Comparison of ENCODE assay signal across 11 cellular contexts in genomic region chr7:7773334-7774308, GRCh38. TPM values are rescaled to one million over a fixed set of nuclear protein-coding genes. Genes with fewer than 3 reads are reported as not detected.
DNase-seq lines count a peak whose midpoint lies in the region; ATAC-seq and TF ChIP-seq lines count a peak whose summit lies in the region.
"Had no signal": no experiment of that assay in that cellular context is flagged by ENCODE, and none has a peak within 500 bp of the region (broad histone marks: within the 10 kb centered on the region; RNA-seq: fewer than 3 reads in every experiment).

No MANE protein-coding gene starts in this region.

- H3K4me3 ChIP-seq in HAP-1 (no peak overlapping the region), suprapubic skin (no peak overlapping the region)
- H3K4me3 ChIP-seq: SJSA1 had no signal

- no peak for TF ChIP-seq CTCF in suprapubic skin (IDR thresholded peaks at IDR 0.05)

- POLR2A ChIA-PET in activated CD4-positive, alpha-beta memory T cell treated with anti-CD3 and anti-CD28 coated beads, Interleukin-2, amount 10 ng/mL, durations not matched to agents 7 days and 5 days (lab: Charles Lee) = interaction anchor here (1.1 to 1.3 kb wide), 3 partner anchors 12 to 194 kb away, joined by 3 read pairs; no protein-coding TSS in a partner anchor

- TF ChIP-seq EP300 in suprapubic skin (IDR thresholded peaks at IDR 0.05) = no peak

- H3K27me3 Mint-ChIP-seq in activated CD4-positive, alpha-beta memory T cell treated with anti-CD3 and anti-CD28 coated beads, Interleukin-2, amount 10 ng/mL, durations not matched to agents 7 days and 5 days = no peaks in the 10 kb centered on the region

- H3K4me3 Mint-ChIP-seq in activated CD4-positive, alpha-beta memory T cell treated with anti-CD3 and anti-CD28 coated beads, Interleukin-2, amount 10 ng/mL, durations not matched to agents 7 days and 5 days = no peak overlapping the region
- no peak overlapping the region for H3K4me3 Mint-ChIP-seq in stimulated activated effector memory CD8-positive, alpha-beta T cell treated with anti-CD3 and anti-CD28 coated beads, Interleukin-12 subunit alpha, Interleukin-12 subunit beta, amount 100 ng/mL, for 72 hours

- DNase-seq in NCI-H82 (lab: John Stamatoyannopoulos, UW) (peak; percentile 31), NCI-H82 treated with DMSO at 0.1 percent for 48 hours (lab: John Stamatoyannopoulos, UW; ENCODE audit: unreplicated experiment) (no peak), HAP-1 (ENCODE audit: low spot score in 2 of 2) (peak; percentile 50 to 90), suprapubic skin (ENCODE audit: low spot score in 2 of 2) (no peak), activated gamma-delta T cell (lab: John Stamatoyannopoulos, UW) (no peak)
- no peak for DNase-seq in activated CD4-positive, alpha-beta memory T cell treated with anti-CD3 and anti-CD28 coated beads, Interleukin-2, amount 10 ng/mL, durations not matched to agents 7 days and 5 days
- no peak for DNase-seq in stimulated activated effector memory CD8-positive, alpha-beta T cell treated with anti-CD3 and anti-CD28 coated beads, Interleukin-12 subunit alpha, Interleukin-12 subunit beta, amount 100 ng/mL, for 72 hours (ENCODE audit: low spot score in 2 of 2)
- DNase-seq: NCI-H2029 treated with DMSO at 0.1 percent for 48 hours; stimulated activated CD4-positive, alpha-beta T cell treated with anti-CD3 and anti-CD28 coated beads, Interleukin-2, amount 100 ng/mL, for 48 hours had no signal

- CTCF ChIA-PET in activated CD4-positive, alpha-beta memory T cell treated with anti-CD3 and anti-CD28 coated beads, Interleukin-2, amount 10 ng/mL, durations not matched to agents 7 days and 5 days (lab: Charles Lee) = interaction anchor here (0.6 to 1.4 kb wide), 3 partner anchors 10 to 92 kb away, joined by 3 to 4 read pairs (median 3); no protein-coding TSS in a partner anchor

- 70% methylated on average over 3 of the region's 3 CpGs for WGBS in suprapubic skin

- H3K4me1 ChIP-seq in HAP-1 (peaks cover 23% of the 10 kb centered on the region), suprapubic skin (peaks cover 29% of the 10 kb centered on the region)

- in situ Hi-C loops in HAP-1 (cut with MboI; ENCODE audit: low sequenced_read_pairs) = no loop called here

- H3K9me3 ChIP-seq in HAP-1 (no peaks in the 10 kb centered on the region), suprapubic skin (no peaks in the 10 kb centered on the region)
- H3K9me3 ChIP-seq: SJSA1 had no signal

- TF ChIP-seq POLR2A in suprapubic skin (IDR thresholded peaks at IDR 0.05) = no peak

- H3K27ac Mint-ChIP-seq in activated CD4-positive, alpha-beta memory T cell treated with anti-CD3 and anti-CD28 coated beads, Interleukin-2, amount 10 ng/mL, durations not matched to agents 7 days and 5 days = no peak overlapping the region
- no peak overlapping the region for H3K27ac Mint-ChIP-seq in stimulated activated effector memory CD8-positive, alpha-beta T cell treated with anti-CD3 and anti-CD28 coated beads, Interleukin-12 subunit alpha, Interleukin-12 subunit beta, amount 100 ng/mL, for 72 hours

- peaks cover 15% of the 10 kb centered on the region for H3K4me1 Mint-ChIP-seq in activated CD4-positive, alpha-beta memory T cell treated with anti-CD3 and anti-CD28 coated beads, Interleukin-2, amount 10 ng/mL, durations not matched to agents 7 days and 5 days
- peaks cover 24% of the 10 kb centered on the region for H3K4me1 Mint-ChIP-seq in stimulated activated effector memory CD8-positive, alpha-beta T cell treated with anti-CD3 and anti-CD28 coated beads, Interleukin-12 subunit alpha, Interleukin-12 subunit beta, amount 100 ng/mL, for 72 hours

- ATAC-seq in HG03521 (IDR thresholded peaks at IDR 0.05; ENCODE audit: unreplicated experiment) = peak; percentile 52
- ATAC-seq in stimulated activated effector memory CD8-positive, alpha-beta T cell treated with anti-CD3 and anti-CD28 coated beads, Interleukin-12 subunit alpha, Interleukin-12 subunit beta, amount 100 ng/mL, for 72 hours = no peak

- H3K36me3 ChIP-seq in HAP-1 (replicated peaks) (no peaks in the 10 kb centered on the region), suprapubic skin (no peaks in the 10 kb centered on the region)
- H3K36me3 ChIP-seq: SJSA1 had no signal

- H3K9me3 Mint-ChIP-seq in activated CD4-positive, alpha-beta memory T cell treated with anti-CD3 and anti-CD28 coated beads, Interleukin-2, amount 10 ng/mL, durations not matched to agents 7 days and 5 days = no peaks in the 10 kb centered on the region
- peaks cover 4% of the 10 kb centered on the region for H3K9me3 Mint-ChIP-seq in stimulated activated effector memory CD8-positive, alpha-beta T cell treated with anti-CD3 and anti-CD28 coated beads, Interleukin-12 subunit alpha, Interleukin-12 subunit beta, amount 100 ng/mL, for 72 hours

- peak overlapping the region; percentile 67 for H3K27ac ChIP-seq in suprapubic skin
- H3K27ac ChIP-seq: SJSA1 had no signal

- H3K36me3 Mint-ChIP-seq in activated CD4-positive, alpha-beta memory T cell treated with anti-CD3 and anti-CD28 coated beads, Interleukin-2, amount 10 ng/mL, durations not matched to agents 7 days and 5 days (ENCODE audit: low read depth) = no peaks in the 10 kb centered on the region
- H3K36me3 Mint-ChIP-seq in stimulated activated effector memory CD8-positive, alpha-beta T cell treated with anti-CD3 and anti-CD28 coated beads, Interleukin-12 subunit alpha, Interleukin-12 subunit beta, amount 100 ng/mL, for 72 hours = no peaks in the 10 kb centered on the region

- H3K27me3 ChIP-seq in HAP-1 (ENCODE audit: low read depth) (no peaks in the 10 kb centered on the region), suprapubic skin (no peaks in the 10 kb centered on the region)
- H3K27me3 ChIP-seq: SJSA1 had no signal

RNA-seq across cellular contexts. Expression of gene RPA3, which starts 55.2 kb away (rescaled TPM):
- 10 to 100 TPM; 14.9 to 35.2 (median 18.4) TPM for total RNA-seq in suprapubic skin
- 100 to 1,000 TPM; 118 to 120 TPM for total RNA-seq in activated CD4-positive, alpha-beta memory T cell treated with anti-CD3 and anti-CD28 coated beads, Interleukin-2, amount 10 ng/mL, durations not matched to agents 7 days and 5 days

Comparison
In these comparisons a context has a peak if more than half of its experiments do, and no peak if none do; other contexts are left out.
1. DNase-seq: peak in NCI-H82 (single experiment) and HAP-1 (2 of 2); none in NCI-H82 treated with DMSO at 0.1 percent for 48 hours (single experiment), suprapubic skin (0 of 2), activated CD4-positive, alpha-beta memory T cell treated with anti-CD3 and anti-CD28 coated beads, Interleukin-2, amount 10 ng/mL, durations not matched to agents 7 days and 5 days (single experiment), stimulated activated effector memory CD8-positive, alpha-beta T cell treated with anti-CD3 and anti-CD28 coated beads, Interleukin-12 subunit alpha, Interleukin-12 subunit beta, amount 100 ng/mL, for 72 hours (0 of 2) and activated gamma-delta T cell (single experiment).